ENCODE assay signal across 1 cellular context in genomic region chr17:50661795-50662391, GRCh38.
TF ChIP-seq lines count a peak whose summit lies in the region.

No MANE protein-coding gene starts in this region.

TF ChIP-seq in K562, 482 proteins besides CTCF, POLR2A, EP300 and RAD21 (continued from another document and continues in another):
- no peak for TF ChIP-seq ZBTB49 (CRISPR knock-in tag; IDR thresholded peaks at IDR 0.05; ENCODE audit: borderline replicate concordance)
- TF ChIP-seq SMAD4 (CRISPR knock-in tag; conservative IDR thresholded peaks at IDR 0.05) = peak; percentile 81
- TF ChIP-seq ZNF347 (CRISPR knock-in tag; IDR thresholded peaks at IDR 0.05; ENCODE audit: low read depth) = no peak
- TF ChIP-seq EZH2 (IDR thresholded peaks at IDR 0.05; ENCODE audit: borderline replicate concordance, low read depth, low read length) = no peak
- TF ChIP-seq ASH1L (IDR thresholded peaks at IDR 0.05; ENCODE audit: borderline replicate concordance, low read depth, partially characterized antibody) = no peak
- TF ChIP-seq THAP12 (CRISPR knock-in tag; IDR thresholded peaks at IDR 0.05) = no peak
- peak; percentile 50; the same call in 1 of the 2 replicates for TF ChIP-seq HINFP (tag; conservative IDR thresholded peaks at IDR 0.05; ENCODE audit: low read depth)
- no peak for TF ChIP-seq ZBTB5 (IDR thresholded peaks at IDR 0.05)
- no peak for TF ChIP-seq HMBOX1 (IDR thresholded peaks at IDR 0.05)
- no peak for TF ChIP-seq RBM22 (IDR thresholded peaks at IDR 0.05; ENCODE audit: low read depth, low read length, poor library complexity, severe bottlenecking)
- TF ChIP-seq POLR2G (IDR thresholded peaks at IDR 0.05; ENCODE audit: low read depth, low read length) = no peak
- peak; percentile 62; the same call in 1 of the 2 replicates for TF ChIP-seq MTA2 (IDR thresholded peaks at IDR 0.05; ENCODE audit: low read depth)
- no peak for TF ChIP-seq ELK3 (CRISPR knock-in tag; IDR thresholded peaks at IDR 0.05)
- TF ChIP-seq CAMTA2 (CRISPR knock-in tag; conservative IDR thresholded peaks at IDR 0.05) = no peak
- no peak; the same call in 1 of the 2 replicates for TF ChIP-seq TOE1 (IDR thresholded peaks at IDR 0.05; ENCODE audit: borderline replicate concordance)
- no peak for TF ChIP-seq TOE1 (CRISPR knock-in tag; IDR thresholded peaks at IDR 0.05; ENCODE audit: borderline replicate concordance, low read depth)
- TF ChIP-seq SETDB1 (IDR thresholded peaks at IDR 0.05; ENCODE audit: low read length) = no peak
- TF ChIP-seq STAT5A (IDR thresholded peaks at IDR 0.05; ENCODE audit: borderline replicate concordance, low read length) = no peak
- TF ChIP-seq ZBTB43 (CRISPR knock-in tag; IDR thresholded peaks at IDR 0.05) = no peak
- peak; percentile 83; the same call in 1 of the 2 replicates for TF ChIP-seq ZNF583 (CRISPR knock-in tag; IDR thresholded peaks at IDR 0.05)
- peak; percentile 49; the same call in 1 of the 2 replicates for TF ChIP-seq NCOA1 (IDR thresholded peaks at IDR 0.05; ENCODE audit: low read depth)
- no peak for TF ChIP-seq ZNF280B (CRISPR knock-in tag; IDR thresholded peaks at IDR 0.05)
- TF ChIP-seq ZNF318 (IDR thresholded peaks at IDR 0.05; ENCODE audit: borderline replicate concordance in 1 of 2, low read depth in 1 of 2) = peak in 1 of 2 experiments; percentile 63; a peak in 1 of 4 replicates
- TF ChIP-seq ZNF408 (CRISPR knock-in tag; IDR thresholded peaks at IDR 0.05; ENCODE audit: low read depth) = no peak
- peak; percentile 75; the same call in 1 of the 2 replicates for TF ChIP-seq JUND (IDR thresholded peaks at IDR 0.05; ENCODE audit: borderline replicate concordance, low read depth, low read length)
- TF ChIP-seq JUND (tag; IDR thresholded peaks at IDR 0.05; ENCODE audit: borderline replicate concordance, low read depth, low read length) = peak; percentile 85; the same call in 1 of the 3 replicates
- no peak for TF ChIP-seq ZNF165 (CRISPR knock-in tag; IDR thresholded peaks at IDR 0.05; ENCODE audit: borderline replicate concordance)
- no peak for TF ChIP-seq ARHGAP35 (IDR thresholded peaks at IDR 0.05; ENCODE audit: partially characterized antibody)
- no peak for TF ChIP-seq SMARCB1 (IDR thresholded peaks at IDR 0.05; ENCODE audit: insufficient read length, low read depth)
- TF ChIP-seq SMAD2 (IDR thresholded peaks at IDR 0.05; ENCODE audit: low read depth, low read length) = no peak
- TF ChIP-seq FOXM1 (IDR thresholded peaks at IDR 0.05; ENCODE audit: low read depth) = no peak
- TF ChIP-seq FOXM1 (CRISPR knock-in tag; IDR thresholded peaks at IDR 0.05; ENCODE audit: low read depth) = no peak
